In genomic region chr9:129491486-129491855, GRCh38 we compare ENCODE assay signal across 1 cellular context.
A peak's percentile ranks its signal among the peaks of the same experiment; 100 is the strongest.
TF ChIP-seq lines count a peak whose summit lies in the region.

No MANE protein-coding gene starts in this region.

TF ChIP-seq in K562, 482 proteins besides CTCF, POLR2A, EP300 and RAD21 (continued from another document):
- TF ChIP-seq, protein P1, sequence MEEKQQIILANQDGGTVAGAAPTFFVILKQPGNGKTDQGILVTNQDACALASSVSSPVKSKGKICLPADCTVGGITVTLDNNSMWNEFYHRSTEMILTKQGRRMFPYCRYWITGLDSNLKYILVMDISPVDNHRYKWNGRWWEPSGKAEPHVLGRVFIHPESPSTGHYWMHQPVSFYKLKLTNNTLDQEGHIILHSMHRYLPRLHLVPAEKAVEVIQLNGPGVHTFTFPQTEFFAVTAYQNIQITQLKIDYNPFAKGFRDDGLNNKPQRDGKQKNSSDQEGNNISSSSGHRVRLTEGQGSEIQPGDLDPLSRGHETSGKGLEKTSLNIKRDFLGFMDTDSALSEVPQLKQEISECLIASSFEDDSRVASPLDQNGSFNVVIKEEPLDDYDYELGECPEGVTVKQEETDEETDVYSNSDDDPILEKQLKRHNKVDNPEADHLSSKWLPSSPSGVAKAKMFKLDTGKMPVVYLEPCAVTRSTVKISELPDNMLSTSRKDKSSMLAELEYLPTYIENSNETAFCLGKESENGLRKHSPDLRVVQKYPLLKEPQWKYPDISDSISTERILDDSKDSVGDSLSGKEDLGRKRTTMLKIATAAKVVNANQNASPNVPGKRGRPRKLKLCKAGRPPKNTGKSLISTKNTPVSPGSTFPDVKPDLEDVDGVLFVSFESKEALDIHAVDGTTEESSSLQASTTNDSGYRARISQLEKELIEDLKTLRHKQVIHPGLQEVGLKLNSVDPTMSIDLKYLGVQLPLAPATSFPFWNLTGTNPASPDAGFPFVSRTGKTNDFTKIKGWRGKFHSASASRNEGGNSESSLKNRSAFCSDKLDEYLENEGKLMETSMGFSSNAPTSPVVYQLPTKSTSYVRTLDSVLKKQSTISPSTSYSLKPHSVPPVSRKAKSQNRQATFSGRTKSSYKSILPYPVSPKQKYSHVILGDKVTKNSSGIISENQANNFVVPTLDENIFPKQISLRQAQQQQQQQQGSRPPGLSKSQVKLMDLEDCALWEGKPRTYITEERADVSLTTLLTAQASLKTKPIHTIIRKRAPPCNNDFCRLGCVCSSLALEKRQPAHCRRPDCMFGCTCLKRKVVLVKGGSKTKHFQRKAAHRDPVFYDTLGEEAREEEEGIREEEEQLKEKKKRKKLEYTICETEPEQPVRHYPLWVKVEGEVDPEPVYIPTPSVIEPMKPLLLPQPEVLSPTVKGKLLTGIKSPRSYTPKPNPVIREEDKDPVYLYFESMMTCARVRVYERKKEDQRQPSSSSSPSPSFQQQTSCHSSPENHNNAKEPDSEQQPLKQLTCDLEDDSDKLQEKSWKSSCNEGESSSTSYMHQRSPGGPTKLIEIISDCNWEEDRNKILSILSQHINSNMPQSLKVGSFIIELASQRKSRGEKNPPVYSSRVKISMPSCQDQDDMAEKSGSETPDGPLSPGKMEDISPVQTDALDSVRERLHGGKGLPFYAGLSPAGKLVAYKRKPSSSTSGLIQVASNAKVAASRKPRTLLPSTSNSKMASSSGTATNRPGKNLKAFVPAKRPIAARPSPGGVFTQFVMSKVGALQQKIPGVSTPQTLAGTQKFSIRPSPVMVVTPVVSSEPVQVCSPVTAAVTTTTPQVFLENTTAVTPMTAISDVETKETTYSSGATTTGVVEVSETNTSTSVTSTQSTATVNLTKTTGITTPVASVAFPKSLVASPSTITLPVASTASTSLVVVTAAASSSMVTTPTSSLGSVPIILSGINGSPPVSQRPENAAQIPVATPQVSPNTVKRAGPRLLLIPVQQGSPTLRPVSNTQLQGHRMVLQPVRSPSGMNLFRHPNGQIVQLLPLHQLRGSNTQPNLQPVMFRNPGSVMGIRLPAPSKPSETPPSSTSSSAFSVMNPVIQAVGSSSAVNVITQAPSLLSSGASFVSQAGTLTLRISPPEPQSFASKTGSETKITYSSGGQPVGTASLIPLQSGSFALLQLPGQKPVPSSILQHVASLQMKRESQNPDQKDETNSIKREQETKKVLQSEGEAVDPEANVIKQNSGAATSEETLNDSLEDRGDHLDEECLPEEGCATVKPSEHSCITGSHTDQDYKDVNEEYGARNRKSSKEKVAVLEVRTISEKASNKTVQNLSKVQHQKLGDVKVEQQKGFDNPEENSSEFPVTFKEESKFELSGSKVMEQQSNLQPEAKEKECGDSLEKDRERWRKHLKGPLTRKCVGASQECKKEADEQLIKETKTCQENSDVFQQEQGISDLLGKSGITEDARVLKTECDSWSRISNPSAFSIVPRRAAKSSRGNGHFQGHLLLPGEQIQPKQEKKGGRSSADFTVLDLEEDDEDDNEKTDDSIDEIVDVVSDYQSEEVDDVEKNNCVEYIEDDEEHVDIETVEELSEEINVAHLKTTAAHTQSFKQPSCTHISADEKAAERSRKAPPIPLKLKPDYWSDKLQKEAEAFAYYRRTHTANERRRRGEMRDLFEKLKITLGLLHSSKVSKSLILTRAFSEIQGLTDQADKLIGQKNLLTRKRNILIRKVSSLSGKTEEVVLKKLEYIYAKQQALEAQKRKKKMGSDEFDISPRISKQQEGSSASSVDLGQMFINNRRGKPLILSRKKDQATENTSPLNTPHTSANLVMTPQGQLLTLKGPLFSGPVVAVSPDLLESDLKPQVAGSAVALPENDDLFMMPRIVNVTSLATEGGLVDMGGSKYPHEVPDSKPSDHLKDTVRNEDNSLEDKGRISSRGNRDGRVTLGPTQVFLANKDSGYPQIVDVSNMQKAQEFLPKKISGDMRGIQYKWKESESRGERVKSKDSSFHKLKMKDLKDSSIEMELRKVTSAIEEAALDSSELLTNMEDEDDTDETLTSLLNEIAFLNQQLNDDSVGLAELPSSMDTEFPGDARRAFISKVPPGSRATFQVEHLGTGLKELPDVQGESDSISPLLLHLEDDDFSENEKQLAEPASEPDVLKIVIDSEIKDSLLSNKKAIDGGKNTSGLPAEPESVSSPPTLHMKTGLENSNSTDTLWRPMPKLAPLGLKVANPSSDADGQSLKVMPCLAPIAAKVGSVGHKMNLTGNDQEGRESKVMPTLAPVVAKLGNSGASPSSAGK (IDR thresholded peaks at IDR 0.05), result no peak
- TF ChIP-seq CTBP1 (IDR thresholded peaks at IDR 0.05; ENCODE audit: borderline replicate concordance), result peak; percentile 22; the same call in 1 of the 2 replicates
- peak; percentile 27; the same call in 1 of the 2 replicates for TF ChIP-seq DMBX1 (CRISPR knock-in tag; IDR thresholded peaks at IDR 0.05; ENCODE audit: borderline replicate concordance)
- TF ChIP-seq ELF2 (CRISPR knock-in tag; IDR thresholded peaks at IDR 0.05), result 0 out of 2 replicates have a peak, but pooled peaks have one; percentile 46
- TF ChIP-seq CXXC5 (CRISPR knock-in tag; IDR thresholded peaks at IDR 0.05), result peak; percentile 22; the same call in 1 of the 2 replicates
- peak; percentile 95 for TF ChIP-seq USF1 (CRISPR knock-in tag; IDR thresholded peaks at IDR 0.05)
- no peak for TF ChIP-seq THAP12 (CRISPR knock-in tag; IDR thresholded peaks at IDR 0.05)
- TF ChIP-seq BHLHE40 (IDR thresholded peaks at IDR 0.05; ENCODE audit: low read length), result peak; percentile 94
- peak; percentile 59 for TF ChIP-seq MAX (CRISPR knock-in tag; IDR thresholded peaks at IDR 0.05)
- peak in 1 of 2 experiments; percentile 60; a peak in 1 of 4 replicates for TF ChIP-seq FOXK2 (conservative IDR thresholded peaks at IDR 0.05 in 1 of 2, IDR thresholded peaks at IDR 0.05 in 1 of 2; ENCODE audit: low read depth in 2 of 2)
- peak; percentile 42; the same call in 1 of the 2 replicates for TF ChIP-seq RBFOX2 (IDR thresholded peaks at IDR 0.05; ENCODE audit: low read depth, low read length)
- TF ChIP-seq NRF1 (conservative IDR thresholded peaks at IDR 0.05 in 1 of 2, IDR thresholded peaks at IDR 0.05 in 1 of 2), result peak; percentile 19 to 32; a peak in 2 of 4 replicates
